7 cellular contexts compared by ENCODE assay signal in genomic region chr14:51501746-51502145, GRCh38.
"Had no signal": no experiment of that assay in that cellular context is flagged by ENCODE, and none has a peak within 500 bp of the region (broad histone marks: within the 10 kb centered on the region; RNA-seq: fewer than 3 reads in every experiment).

No MANE protein-coding gene starts in this region.

- H3K4me3 ChIP-seq: GM23338 had no signal

- H3K27ac ChIP-seq: HL-60, KMS-11 had no signal

- ATAC-seq: GM23338, HepG2 had no signal

- H3K4me2 ChIP-seq: GM23338, KMS-11 had no signal

- DNase-seq: H9, HCEC 1CT, KBM-7 had no signal

- H2AFZ ChIP-seq: GM23338 had no signal

- H3K9ac ChIP-seq: KMS-11 had no signal
